12 cellular contexts compared by ENCODE assay signal in the genomic region with DNA sequence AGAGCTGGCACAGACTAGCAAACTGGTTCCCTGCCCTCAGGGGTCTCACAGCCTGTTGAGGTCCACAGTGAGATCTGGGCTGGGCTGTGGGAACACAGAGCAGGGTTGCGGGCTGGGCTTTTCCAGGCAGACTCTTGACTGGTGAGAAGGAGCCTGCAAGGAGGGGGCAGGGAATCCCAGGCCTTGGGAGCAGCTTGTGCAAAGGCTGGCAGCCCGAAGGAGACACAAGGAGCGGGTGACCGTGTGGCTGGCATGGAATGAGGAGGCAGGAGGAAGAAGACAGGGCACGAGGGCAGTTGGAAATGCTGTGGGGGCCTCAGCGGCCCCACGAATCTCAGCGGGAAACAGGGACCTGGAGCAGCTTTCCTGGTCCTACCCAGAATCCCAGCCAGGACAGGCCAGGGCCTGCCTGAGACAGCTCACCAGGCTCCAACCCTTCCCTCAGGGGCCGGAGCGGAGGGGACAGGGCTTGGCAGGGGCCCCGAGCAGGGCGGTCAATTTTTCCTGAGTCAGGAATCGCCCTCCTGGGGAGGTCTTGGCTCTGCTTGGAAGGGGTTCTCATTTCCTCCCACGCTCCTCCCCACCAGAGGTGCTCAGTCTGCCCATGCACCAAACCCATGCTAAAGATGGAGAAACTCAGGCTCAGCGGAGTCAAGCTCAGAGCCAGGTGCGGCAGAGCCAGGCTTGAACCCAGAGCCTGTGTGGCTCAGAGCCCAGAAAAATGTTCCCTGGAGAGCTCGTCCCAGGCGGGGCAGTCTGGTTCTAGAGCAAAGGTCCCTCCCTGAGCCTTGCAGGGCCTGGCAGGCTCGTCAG. TPM values are rescaled to one million over a fixed set of nuclear protein-coding genes. Genes with fewer than 3 reads are reported as not detected.
DNase-seq lines count a peak whose midpoint lies in the region; ATAC-seq, FAIRE-seq and TF ChIP-seq lines count a peak whose summit lies in the region.
"Had no signal": no experiment of that assay in that cellular context is flagged by ENCODE, and none has a peak within 500 bp of the region (broad histone marks: within the 10 kb centered on the region; RNA-seq: fewer than 3 reads in every experiment).

No MANE protein-coding gene starts in this region.

- no peak for FAIRE-seq in bronchial epithelial cell (lab: Jason Lieb, UNC)
- FAIRE-seq in small intestine (lab: Jason Lieb, UNC) = no peak

- no peak for ATAC-seq in HG03378 (IDR thresholded peaks at IDR 0.05; ENCODE audit: unreplicated experiment)

- no peaks in the 10 kb centered on the region for H3K27me3 ChIP-seq in HUES64 (ENCODE audit: insufficient read depth, low read length)
- no peaks in the 10 kb centered on the region for H3K27me3 ChIP-seq in bronchial epithelial cell (ENCODE audit: control insufficient read depth, insufficient read depth, low read length)
- H3K27me3 ChIP-seq in small intestine (ENCODE audit: control insufficient read depth in 2 of 2, insufficient read depth in 2 of 2, low read length in 2 of 2) = no peaks in the 10 kb centered on the region

- TF ChIP-seq CTCF in bronchial epithelial cell (IDR thresholded peaks at IDR 0.05; ENCODE audit: insufficient read depth, low read length, severe bottlenecking) = no peak

- 82% methylated on average over 19 of the region's 19 CpGs for WGBS in HUES64
- WGBS in small intestine, 3 donors = 69 to 78% (median 72%) methylated on average over 19 of the region's 19 CpGs

- H3K4me3 ChIP-seq in HUES64 (ENCODE audit: low read length) (no peak overlapping the region), bronchial epithelial cell (ENCODE audit: low read depth, low read length) (no peak overlapping the region), small intestine (ENCODE audit: low read depth in 1 of 2, low read length in 2 of 2) (no peak overlapping the region)

- H3K36me3 ChIP-seq in HUES64 (ENCODE audit: insufficient read depth, low read length) (no peaks in the 10 kb centered on the region), bronchial epithelial cell (ENCODE audit: control insufficient read depth, insufficient read depth, low read length) (no peaks in the 10 kb centered on the region), small intestine (ENCODE audit: control insufficient read depth in 2 of 2, insufficient read depth in 2 of 2, low read length in 2 of 2) (no peaks in the 10 kb centered on the region)

- H3K9me3 ChIP-seq in HUES64 (ENCODE audit: insufficient read depth, low read depth, low read length) (no peaks in the 10 kb centered on the region), small intestine (ENCODE audit: control insufficient read depth, low read depth) (no peaks in the 10 kb centered on the region)

- H3K4me1 ChIP-seq in HUES64 (ENCODE audit: insufficient read depth, low read length) (peaks cover 7% of the 10 kb centered on the region; the same call in 1 of the 2 replicates), small intestine (ENCODE audit: control insufficient read depth in 2 of 2, insufficient read depth in 1 of 2, low read depth in 1 of 2, low read length in 1 of 2) (no peaks in the 10 kb centered on the region)

- no peak overlapping the region for H3K27ac ChIP-seq in HUES64 (ENCODE audit: low read depth, low read length)
- H3K27ac ChIP-seq in small intestine (ENCODE audit: low read depth in 1 of 2, low read length in 1 of 2) = no peak overlapping the region

- 0 out of 2 replicates have a peak overlapping the region, but pooled peaks have one; percentile 27 for H3K9ac ChIP-seq in HUES64 (ENCODE audit: low read depth, low read length)

- DNase-seq in bronchial epithelial cell (ENCODE audit: low read depth) (peak; percentile 87), iPS-NIHi11 (ENCODE audit: low spot score) (peak; percentile 39), small intestine (peak; percentile 48), SKM-1 (lab: John Stamatoyannopoulos, UW; ENCODE audit: unreplicated experiment) (no peak), OCI-M2 (lab: John Stamatoyannopoulos, UW; ENCODE audit: unreplicated experiment) (no peak), hippocampal formation (lab: John Stamatoyannopoulos, UW) (no peak)
- DNase-seq: activated CD4-positive, alpha-beta T cell treated with anti-CD3 and anti-CD28 coated beads, Interleukin-2, amount 50 U/mL, for 48 hours; activated effector memory CD4-positive, alpha-beta T cell treated with Interleukin-2 at 50 U/mL for 16 hours; NCI-H2029; T-helper 2 cell had no signal

RNA-seq across cellular contexts. Expression of a gene that starts 9.2 kb away (rescaled TPM):
- polyA plus RNA-seq in HUES64 (2013, experiment 1 of 2) = 48.0 TPM
- 58.7 TPM for polyA plus RNA-seq in HUES64 (2013, experiment 2 of 2)
- total RNA-seq in bronchial epithelial cell = 27.6 and 31.9 TPM in 2 replicates
- polyA plus RNA-seq in small intestine = 10 to 100 TPM in 1 of 3 donors, 1 to 10 TPM in 2; 9.6 to 15.7 (median 9.7) TPM

Comparison
In these comparisons a context has a peak if more than half of its experiments do, and no peak if none do; other contexts are left out.
1. DNase-seq: peak in bronchial epithelial cell (single experiment), iPS-NIHi11 (single experiment) and small intestine (single experiment); none in SKM-1 (single experiment), OCI-M2 (single experiment) and hippocampal formation (0 of 2).